21 cellular contexts compared by ENCODE assay signal in the genomic region with DNA sequence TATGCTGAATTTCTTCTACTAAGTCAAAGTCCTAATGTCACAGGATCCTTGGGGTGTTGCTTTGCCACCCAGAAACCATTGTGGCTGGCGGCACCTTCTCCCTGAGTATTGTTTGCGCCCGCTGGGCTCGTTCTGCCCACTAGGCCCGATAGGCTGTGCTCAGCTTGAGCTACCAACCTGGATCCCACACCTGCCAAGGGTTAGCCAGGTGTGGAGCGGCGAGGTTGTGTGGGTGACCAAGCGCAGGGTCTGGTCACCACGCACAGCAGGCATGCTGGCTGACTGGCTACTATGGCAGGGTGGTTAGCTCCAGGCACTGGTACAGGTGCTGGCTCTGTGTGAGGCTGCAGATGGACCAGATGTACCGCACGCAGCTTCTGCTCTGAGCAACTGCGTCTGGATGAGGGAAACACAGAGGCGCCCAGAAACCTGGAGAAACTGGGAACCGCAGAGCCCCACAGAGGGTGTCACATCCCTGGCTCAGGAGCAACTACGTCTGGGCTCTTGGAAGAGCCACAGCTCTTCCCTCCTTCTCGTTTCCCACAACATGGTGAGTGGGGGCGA. TPM values are rescaled to one million over a fixed set of nuclear protein-coding genes. Genes with fewer than 3 reads are reported as not detected.
DNase-seq lines count a peak whose midpoint lies in the region; ATAC-seq and TF ChIP-seq lines count a peak whose summit lies in the region.
"Had no signal": no experiment of that assay in that cellular context is flagged by ENCODE, and none has a peak within 500 bp of the region (broad histone marks: within the 10 kb centered on the region; RNA-seq: fewer than 3 reads in every experiment).

No MANE protein-coding gene starts in this region.

- H3K36me3 Mint-ChIP-seq in T-helper 2 cell treated with Interferon-gamma antibody and Interleukin-4, amounts not matched to agents 5 μg/mL and 100 μg/mL, for 36 hours (ENCODE audit: low read depth): no peaks in the 10 kb centered on the region
- H3K36me3 Mint-ChIP-seq: IgD-negative memory B cell had no signal

- H3K27ac Mint-ChIP-seq in T-helper 2 cell treated with Interferon-gamma antibody and Interleukin-4, amounts not matched to agents 5 μg/mL and 100 μg/mL, for 36 hours: no peak overlapping the region
- H3K27ac Mint-ChIP-seq: GM23338, IgD-negative memory B cell had no signal

- H3K27me3 Mint-ChIP-seq in T-helper 2 cell treated with Interferon-gamma antibody and Interleukin-4, amounts not matched to agents 5 μg/mL and 100 μg/mL, for 36 hours (ENCODE audit: low read depth): peaks cover under 1% of the 10 kb centered on the region
- H3K27me3 Mint-ChIP-seq: IgD-negative memory B cell had no signal

- no peak for TF ChIP-seq CTCF in heart right ventricle (IDR thresholded peaks at IDR 0.05)
- no peak for TF ChIP-seq CTCF in gastroesophageal sphincter (IDR thresholded peaks at IDR 0.05)

- no peak overlapping the region for H3K4me3 ChIP-seq in heart right ventricle
- H3K4me3 ChIP-seq in gastroesophageal sphincter: no peak overlapping the region
- H3K4me3 ChIP-seq: GM23338, HAP-1, PC-9 had no signal

- no peaks in the 10 kb centered on the region for H3K4me1 Mint-ChIP-seq in T-helper 2 cell treated with Interferon-gamma antibody and Interleukin-4, amounts not matched to agents 5 μg/mL and 100 μg/mL, for 36 hours (ENCODE audit: low read depth)
- H3K4me1 Mint-ChIP-seq: GM23338, IgD-negative memory B cell had no signal

- no peaks in the 10 kb centered on the region for H3K4me1 ChIP-seq in heart right ventricle
- peaks cover 0 to 16% (median 0%) of the 10 kb centered on the region in 3 donors for H3K4me1 ChIP-seq in gastroesophageal sphincter

- peak; percentile 20 for DNase-seq in left ventricle myocardium superior
- DNase-seq in heart right ventricle: no peak
- peak; percentile 48 for DNase-seq in posterior vena cava (ENCODE audit: low spot score)
- no peak for DNase-seq in stimulated activated naive CD4-positive, alpha-beta T cell (lab: John Stamatoyannopoulos, UW)
- no peak for DNase-seq in T-helper 2 cell treated with Interferon-gamma antibody and Interleukin-4, amounts not matched to agents 5 μg/mL and 100 μg/mL, for 36 hours (ENCODE audit: low spot score)
- DNase-seq in GM19240 (ENCODE audit: insufficient read length, low spot score): no peak
- DNase-seq: Calu3, DMS79 treated with DMSO at 0.1 percent for 48 hours, NCI-H1048, NCI-H1417, NCI-H1694, NCI-H2029 treated with DMSO at 0.1 percent for 48 hours, NCI-H2227 treated with DMSO at 0.1 percent for 48 hours, NCI-H526 treated with DMSO at 0.1 percent for 48 hours, PC-9, RPMI8226, SHP77 treated with DMSO at 0.1 percent for 48 hours had no signal

- no peaks in the 10 kb centered on the region for H3K9me3 ChIP-seq in heart right ventricle
- no peaks in the 10 kb centered on the region for H3K9me3 ChIP-seq in gastroesophageal sphincter
- H3K9me3 ChIP-seq: HAP-1 had no signal

- H3K36me3 ChIP-seq in heart right ventricle (peaks cover 0 to 24% (median 0%) of the 10 kb centered on the region in 9 donors), gastroesophageal sphincter (peaks cover 0 to 16% of the 10 kb centered on the region in 2 donors)
- H3K36me3 ChIP-seq: HAP-1 had no signal

- H3K27me3 ChIP-seq in heart right ventricle (no peaks in the 10 kb centered on the region), gastroesophageal sphincter (no peaks in the 10 kb centered on the region)

- no peaks in the 10 kb centered on the region for H3K9me3 Mint-ChIP-seq in T-helper 2 cell treated with Interferon-gamma antibody and Interleukin-4, amounts not matched to agents 5 μg/mL and 100 μg/mL, for 36 hours
- H3K9me3 Mint-ChIP-seq: GM23338, IgD-negative memory B cell had no signal

- H3K27ac ChIP-seq in heart right ventricle: no peak overlapping the region
- H3K27ac ChIP-seq in gastroesophageal sphincter: no peak overlapping the region
- H3K27ac ChIP-seq: PC-9 had no signal

- TF ChIP-seq POLR2A in gastroesophageal sphincter (IDR thresholded peaks at IDR 0.05): no peak

- H3K4me3 Mint-ChIP-seq in T-helper 2 cell treated with Interferon-gamma antibody and Interleukin-4, amounts not matched to agents 5 μg/mL and 100 μg/mL, for 36 hours: no peak overlapping the region
- H3K4me3 Mint-ChIP-seq: GM23338, IgD-negative memory B cell had no signal

- no peak for ATAC-seq in left ventricle myocardium superior
- ATAC-seq in heart right ventricle: no peak
- peak; percentile 36 for ATAC-seq in gastroesophageal sphincter

- intact Hi-C loops in left ventricle myocardium superior (cut with micrococcal nuclease): no loop called here
- intact Hi-C loops in heart right ventricle (cut with DNase I): loop anchor here in 1 of 10 donors (10.0 kb wide), 2 partner anchors 1539 to 1931 kb away; no protein-coding TSS in a partner anchor
- intact Hi-C loops in posterior vena cava (cut with DNase I): no loop called here

- 90% methylated on average over 17 of the region's 17 CpGs for WGBS in heart right ventricle, 2 donors
- WGBS in gastroesophageal sphincter (ENCODE audit: low coverage in 1 of 2), 2 donors: 97 to 100% methylated on average over 1 to 5 of the region's 17 CpGs

- no peak for TF ChIP-seq EP300 in gastroesophageal sphincter (IDR thresholded peaks at IDR 0.05)

RNA-seq across cellular contexts. Expression of a gene that starts 50.3 kb away (rescaled TPM):
- 5.3 TPM for total RNA-seq in left ventricle myocardium superior
- 1 to 10 TPM; 3.3 to 8.9 (median 5.7) TPM for total RNA-seq in heart right ventricle
- 1 to 10 TPM; 2.4 to 3.3 TPM for polyA plus RNA-seq in heart right ventricle
- 10 to 100 TPM; 10.5 to 14.2 (median 11.9) TPM for total RNA-seq in gastroesophageal sphincter
- total RNA-seq in posterior vena cava: 1 to 10 TPM; 8.0 to 8.4 TPM

Comparison
In these comparisons a context has a peak if more than half of its experiments do, and no peak if none do; other contexts are left out.
1. DNase-seq: peak in left ventricle myocardium superior (single experiment) and posterior vena cava (single experiment); none in heart right ventricle (0 of 2), stimulated activated naive CD4-positive, alpha-beta T cell (0 of 6), T-helper 2 cell treated with Interferon-gamma antibody and Interleukin-4, amounts not matched to agents 5 μg/mL and 100 μg/mL, for 36 hours (single experiment) and GM19240 (single experiment).